9 cellular contexts compared by ENCODE assay signal in genomic region chr4:182142146-182143085, GRCh38.
DNase-seq lines count a peak whose midpoint lies in the region; ATAC-seq, FAIRE-seq and TF ChIP-seq lines count a peak whose summit lies in the region.
"Had no signal": no experiment of that assay in that cellular context is flagged by ENCODE, and none has a peak within 500 bp of the region (broad histone marks: within the 10 kb centered on the region; RNA-seq: fewer than 3 reads in every experiment).

No MANE protein-coding gene starts in this region.

- H3K4me3 ChIP-seq in mammary epithelial cell (replicated peaks in 1 of 3; ENCODE audit: insufficient read depth in 1 of 3, low read depth in 2 of 3, low read length in 3 of 3) (peak overlapping the region; percentile 67 to 88 (median 71)), keratinocyte (ENCODE audit: control insufficient read depth in 2 of 3, extremely low read depth in 1 of 3, insufficient read depth in 2 of 3, low read depth in 1 of 3, low read length in 3 of 3) (peak overlapping the region; percentile 75 to 76 (median 76)), stomach (peak overlapping the region; percentile 63 to 83 (median 75))

- H3K9me1 ChIP-seq in keratinocyte (ENCODE audit: control insufficient read depth, extremely low read depth, insufficient read depth, low read length): no peaks in the 10 kb centered on the region

- dilution Hi-C loops in mammary epithelial cell (cut with HindIII; ENCODE audit: low sequenced_read_pairs) (no loop called here), keratinocyte (cut with MboI; ENCODE audit: extremely low pct_ligation_motif_present, low sequenced_read_pairs) (no loop called here)

- CTCF ChIA-PET in mammary epithelial cell (lab: Charles Lee; ENCODE audit: low non-redundant PET): interaction anchor here (0.6 kb wide), 1 partner anchor 16 kb away, joined by 3 read pairs; no protein-coding TSS in a partner anchor

- FAIRE-seq in keratinocyte (lab: Jason Lieb, UNC): no peak

- TF ChIP-seq POLR2A in stomach (IDR thresholded peaks at IDR 0.05): no peak

- 67% methylated on average over 34 of the region's 65 CpGs for WGBS in mammary epithelial cell (ENCODE audit: low coverage, missing lambda C conversion rate)
- WGBS in stomach, 5 donors: 13 to 31% (median 14%) methylated on average over 44 to 65 of the region's 65 CpGs

- no peak for TF ChIP-seq EP300 in stomach (IDR thresholded peaks at IDR 0.05)

- H3K4me1 ChIP-seq in mammary epithelial cell (ENCODE audit: insufficient read depth, low read length) (peaks cover 20% of the 10 kb centered on the region), keratinocyte (ENCODE audit: control insufficient read depth, extremely low read depth, insufficient read depth, low read length) (peaks cover 24% of the 10 kb centered on the region), stomach (peaks cover 20 to 34% (median 28%) of the 10 kb centered on the region in 4 donors)

- DNase-seq in NCI-H510A (lab: John Stamatoyannopoulos, UW) (peak; percentile 26), NCI-H510A treated with DMSO at 0.1 percent for 48 hours (lab: John Stamatoyannopoulos, UW) (no peak), mammary epithelial cell (peak; percentile 70), keratinocyte (ENCODE audit: low read depth, low spot score) (no peak), stomach (no peak), activated gamma-delta T cell (lab: John Stamatoyannopoulos, UW) (no peak), omental fat pad (ENCODE audit: low spot score) (no peak)
- DNase-seq: 8988T had no signal

- H3K27ac ChIP-seq in mammary epithelial cell (ENCODE audit: insufficient read depth, low read depth, low read length) (peak overlapping the region; percentile 99), keratinocyte (ENCODE audit: control insufficient read depth, insufficient read depth, low read length) (peak overlapping the region; percentile 97), stomach (no peak overlapping the region)

- H3K36me3 ChIP-seq in mammary epithelial cell (ENCODE audit: insufficient read depth, low read length) (no peaks in the 10 kb centered on the region), keratinocyte (ENCODE audit: control insufficient read depth in 2 of 2, extremely low read depth in 1 of 2, insufficient read depth in 2 of 2, low read length in 2 of 2) (no peaks in the 10 kb centered on the region), stomach (no peaks in the 10 kb centered on the region)

- in situ Hi-C loops in mammary epithelial cell (cut with MboI; ENCODE audit: low sequenced_read_pairs in 2 of 2): loop anchor here in 1 of 2 donors (5.0 to 25.0 kb wide), 3 partner anchors 105 to 580 kb away; no protein-coding TSS in a partner anchor

- ATAC-seq in GM21447 (IDR thresholded peaks at IDR 0.05; ENCODE audit: unreplicated experiment): no peak
- ATAC-seq in omental fat pad (ENCODE audit: low FRiP score): no peak

- peak overlapping the region; percentile 85 for H3K9ac ChIP-seq in mammary epithelial cell (ENCODE audit: insufficient read depth, low read length)
- H3K9ac ChIP-seq in keratinocyte (ENCODE audit: control insufficient read depth, extremely low read depth, insufficient read depth, low read length): peak overlapping the region; percentile 98

- H3K27me3 ChIP-seq in mammary epithelial cell (ENCODE audit: insufficient read depth, low read length) (no peaks in the 10 kb centered on the region), keratinocyte (ENCODE audit: control insufficient read depth, extremely low read depth, insufficient read depth, low read length) (no peaks in the 10 kb centered on the region), stomach (peaks cover 8 to 97% (median 63%) of the 10 kb centered on the region in 3 donors)

- intact Hi-C loops in mammary epithelial cell (cut with micrococcal nuclease): loop anchor here (1.0 to 10.0 kb wide), 7 partner anchors 50 to 662 kb away; no protein-coding TSS in a partner anchor
- intact Hi-C loops in stomach (cut with DNase I; ENCODE audit: low total_unique reads): no loop called here

- H3K4me2 ChIP-seq in mammary epithelial cell (ENCODE audit: insufficient read depth, low read depth, low read length): peak overlapping the region; percentile 95
- H3K4me2 ChIP-seq in keratinocyte (ENCODE audit: control insufficient read depth, extremely low read depth, insufficient read depth, low read depth, low read length): peak overlapping the region; percentile 94

- no peaks in the 10 kb centered on the region for H3K9me3 ChIP-seq in mammary epithelial cell (replicated peaks; ENCODE audit: insufficient read depth, low read length)
- no peaks in the 10 kb centered on the region for H3K9me3 ChIP-seq in keratinocyte (ENCODE audit: control insufficient read depth, low read depth, low read length)
- no peaks in the 10 kb centered on the region for H3K9me3 ChIP-seq in stomach

- TSS peak; percentile 12 for BruUV-seq in mammary epithelial cell (replicated peaks; lab: Mats Ljungman, UMichigan)

- peak overlapping the region; percentile 85 for H2AFZ ChIP-seq in mammary epithelial cell (ENCODE audit: low read depth, low read length)
- peak overlapping the region; percentile 67 for H2AFZ ChIP-seq in keratinocyte (ENCODE audit: control insufficient read depth, low read length)

- H4K20me1 ChIP-seq in mammary epithelial cell (ENCODE audit: insufficient read depth, low read length) (no peaks in the 10 kb centered on the region), keratinocyte (ENCODE audit: control insufficient read depth, extremely low read depth, insufficient read depth, low read length) (no peaks in the 10 kb centered on the region)

- H3K79me2 ChIP-seq in mammary epithelial cell (ENCODE audit: insufficient read depth, low read length) (peaks cover 52% of the 10 kb centered on the region), keratinocyte (ENCODE audit: control insufficient read depth, insufficient read depth, low read length) (peaks cover 37% of the 10 kb centered on the region)

- TF ChIP-seq CTCF in mammary epithelial cell (conservative IDR thresholded peaks at IDR 0.05 in 1 of 2, IDR thresholded peaks at IDR 0.05 in 1 of 2; ENCODE audit: extremely low read depth in 1 of 2, insufficient read depth in 1 of 2, low read depth in 1 of 2, low read length in 2 of 2) (no peak), keratinocyte (optimal IDR thresholded peaks at IDR 0.05 in 1 of 3, IDR thresholded peaks at IDR 0.05 in 1 of 3, conservative IDR thresholded peaks at IDR 0.05 in 1 of 3; ENCODE audit: extremely low read depth in 1 of 3, insufficient read depth in 2 of 3, low read length in 3 of 3) (no peak), stomach (IDR thresholded peaks at IDR 0.05) (no peak), omental fat pad (IDR thresholded peaks at IDR 0.05) (no peak)

Comparison
In these comparisons a context has a peak if more than half of its experiments do, and no peak if none do; other contexts are left out.
1. DNase-seq: peak in NCI-H510A (single experiment) and mammary epithelial cell (single experiment); none in NCI-H510A treated with DMSO at 0.1 percent for 48 hours (single experiment), keratinocyte (single experiment), stomach (single experiment), activated gamma-delta T cell (single experiment) and omental fat pad (single experiment).
2. H3K27ac ChIP-seq: peak in mammary epithelial cell (single experiment) and keratinocyte (single experiment); none in stomach (0 of 5).
3. Peak in every context shown above with its lines, with median percentiles within 50 percentile points of each other: H3K4me3 ChIP-seq.